ENCODE assay signal across 1 cellular context in the genomic region with DNA sequence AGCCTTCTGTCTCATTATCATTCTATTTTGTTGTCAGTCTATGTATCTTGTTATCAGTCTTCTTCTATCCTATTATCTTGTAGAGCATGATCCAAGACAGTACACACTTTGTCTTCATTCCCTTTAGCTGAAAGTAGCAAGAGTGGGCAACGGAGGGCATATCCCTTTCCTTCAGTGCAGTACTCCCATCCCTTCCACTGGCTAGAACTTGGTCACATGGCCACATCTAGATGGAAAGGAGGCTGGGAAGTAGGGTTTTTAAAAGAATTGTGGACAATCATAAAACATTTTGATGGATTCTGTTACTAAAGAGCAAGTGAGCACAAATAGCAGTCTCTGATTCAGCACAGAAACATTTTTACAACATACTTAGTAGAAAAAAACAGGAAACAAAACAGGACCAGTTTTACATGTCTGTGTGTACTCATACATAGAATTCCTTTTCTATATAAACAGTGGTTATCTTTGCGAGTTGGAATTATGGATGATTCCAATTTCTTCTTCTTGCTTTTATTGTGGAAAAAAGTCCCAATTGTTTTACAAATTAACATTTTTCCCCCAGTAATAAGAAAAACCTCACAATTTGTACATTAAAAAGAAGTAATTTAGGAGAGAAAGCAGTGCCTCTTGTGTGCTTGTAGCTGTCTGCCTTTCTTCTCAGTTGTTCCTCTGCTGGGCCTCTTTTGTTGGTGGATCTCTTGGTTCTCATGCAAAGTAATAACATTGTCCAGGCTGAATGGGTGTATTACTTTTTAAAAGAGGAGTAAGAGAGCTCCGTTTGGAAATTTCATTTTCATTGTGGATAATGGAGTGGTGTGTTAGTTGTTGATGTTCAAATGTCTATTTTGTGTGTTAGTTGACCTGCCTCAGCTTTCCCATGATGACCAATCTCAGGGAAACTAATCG.
TF ChIP-seq lines count a peak whose summit lies in the region.

No MANE protein-coding gene starts in this region.

TF ChIP-seq in endothelial cell of umbilical vein, 7 proteins besides CTCF, POLR2A, EP300 and RAD21 (continued from another document):
- no peak for TF ChIP-seq JUN (IDR thresholded peaks at IDR 0.05; ENCODE audit: borderline replicate concordance, insufficient read depth, insufficient read length, low read depth)
- no peak for TF ChIP-seq EZH2 (IDR thresholded peaks at IDR 0.05; ENCODE audit: borderline replicate concordance, low read depth, low read length, severe bottlenecking)
